Comparison of ENCODE assay signal across 9 cellular contexts in genomic region chr18:12837747-12838146, GRCh38. TPM values are rescaled to one million over a fixed set of nuclear protein-coding genes. Genes with fewer than 3 reads are reported as not detected.
A peak's percentile ranks its signal among the peaks of the same experiment; 100 is the strongest.
DNase-seq lines count a peak whose midpoint lies in the region; ATAC-seq and TF ChIP-seq lines count a peak whose summit lies in the region.
"Had no signal": no experiment of that assay in that cellular context is flagged by ENCODE, and none has a peak within 500 bp of the region (broad histone marks: within the 10 kb centered on the region; RNA-seq: fewer than 3 reads in every experiment).

No MANE protein-coding gene starts in this region.

- H2AFZ ChIP-seq in ACC112 (ENCODE audit: low read length, unreplicated experiment), result no peak overlapping the region

- H3K27me3 Mint-ChIP-seq in activated naive CD8-positive, alpha-beta T cell treated with anti-CD3 and anti-CD28 coated beads, Interleukin-2, amount 50 U/mL, for 24 hours, result no peaks in the 10 kb centered on the region

- H3K4me3 ChIP-seq in ACC112 (ENCODE audit: low read depth, low read length) (peak overlapping the region; percentile 55), HUES48 (ENCODE audit: low read depth, low read length) (no peak overlapping the region), liver (ENCODE audit: low read depth in 1 of 3, low read length in 3 of 3) (no peak overlapping the region)

- peak overlapping the region; percentile 89 for H3K27ac Mint-ChIP-seq in activated naive CD8-positive, alpha-beta T cell treated with anti-CD3 and anti-CD28 coated beads, Interleukin-2, amount 50 U/mL, for 24 hours

- peaks cover 14% of the 10 kb centered on the region; the same call in 1 of the 2 replicates for H3K36me3 ChIP-seq in ACC112 (ENCODE audit: insufficient read depth, low read length)
- H3K36me3 ChIP-seq in HUES48 (ENCODE audit: control insufficient read depth, insufficient read depth, low read length), result peaks cover 23% of the 10 kb centered on the region
- H3K36me3 ChIP-seq in liver (ENCODE audit: control insufficient read depth in 4 of 4, insufficient read depth in 3 of 4, low read depth in 1 of 4, low read length in 3 of 4), result peaks cover 0 to 7% (median 0%) of the 10 kb centered on the region in 4 donors

- H3K79me2 ChIP-seq in ACC112 (ENCODE audit: control insufficient read depth, insufficient read depth, low read length, unreplicated experiment), result peaks cover 36% of the 10 kb centered on the region

- TF ChIP-seq CTCF in liver (IDR thresholded peaks at IDR 0.05; ENCODE audit: low read depth, low read length, missing input control), result no peak

- no peak for ATAC-seq in activated naive CD8-positive, alpha-beta T cell treated with anti-CD3 and anti-CD28 coated beads, Interleukin-2, amount 50 U/mL, for 24 hours

- H3K4me1 ChIP-seq in ACC112 (ENCODE audit: control insufficient read depth, insufficient read depth, low read length, unreplicated experiment), result peaks cover 34% of the 10 kb centered on the region
- H3K4me1 ChIP-seq in HUES48 (ENCODE audit: control insufficient read depth, insufficient read depth, low read length), result peaks cover 30% of the 10 kb centered on the region
- H3K4me1 ChIP-seq in liver (ENCODE audit: control insufficient read depth in 4 of 4, insufficient read depth in 4 of 4, low read length in 3 of 4), result peaks cover 0 to 18% (median 7%) of the 10 kb centered on the region in 4 donors

- TF ChIP-seq RAD21 in liver (IDR thresholded peaks at IDR 0.05), result no peak

- H3K36me3 Mint-ChIP-seq in activated naive CD8-positive, alpha-beta T cell treated with anti-CD3 and anti-CD28 coated beads, Interleukin-2, amount 50 U/mL, for 24 hours (ENCODE audit: low read depth), result peaks cover 31% of the 10 kb centered on the region

- H3K9me3 Mint-ChIP-seq in activated naive CD8-positive, alpha-beta T cell treated with anti-CD3 and anti-CD28 coated beads, Interleukin-2, amount 50 U/mL, for 24 hours, result no peaks in the 10 kb centered on the region

- H3K4me3 Mint-ChIP-seq in activated naive CD8-positive, alpha-beta T cell treated with anti-CD3 and anti-CD28 coated beads, Interleukin-2, amount 50 U/mL, for 24 hours, result no peak overlapping the region

- H3K27ac ChIP-seq in ACC112 (ENCODE audit: low read depth, low read length), result peak overlapping the region; percentile 94
- H3K27ac ChIP-seq in HUES48 (ENCODE audit: low read depth, low read length), result peak overlapping the region; percentile 31
- peak overlapping the region; percentile 95 to 97 for H3K27ac ChIP-seq in liver (ENCODE audit: low read depth in 1 of 2, low read length in 2 of 2)

- H3K27me3 ChIP-seq in ACC112 (ENCODE audit: insufficient read depth, low read length), result no peaks in the 10 kb centered on the region
- H3K27me3 ChIP-seq in HUES48 (ENCODE audit: control insufficient read depth, insufficient read depth, low read length), result no peaks in the 10 kb centered on the region
- no peaks in the 10 kb centered on the region for H3K27me3 ChIP-seq in liver (ENCODE audit: control insufficient read depth in 4 of 4, insufficient read depth in 4 of 4, low read length in 3 of 4)

- peaks cover 50% of the 10 kb centered on the region for H3K4me1 Mint-ChIP-seq in activated naive CD8-positive, alpha-beta T cell treated with anti-CD3 and anti-CD28 coated beads, Interleukin-2, amount 50 U/mL, for 24 hours

- H3K9me3 ChIP-seq in HUES48 (ENCODE audit: control insufficient read depth, insufficient read depth, low read length), result no peaks in the 10 kb centered on the region
- no peaks in the 10 kb centered on the region for H3K9me3 ChIP-seq in liver (ENCODE audit: control insufficient read depth in 4 of 4, low read length in 3 of 4)

- no peak overlapping the region for H3K9ac ChIP-seq in HUES48 (ENCODE audit: low read depth, low read length)
- H3K9ac ChIP-seq in liver (ENCODE audit: low read depth in 1 of 2, low read length in 2 of 2), result peak overlapping the region in 1 of 2 donors; percentile 85

- DNase-seq in activated naive CD8-positive, alpha-beta T cell treated with anti-CD3 and anti-CD28 coated beads, Interleukin-2, amount 50 U/mL, for 24 hours, result no peak
- DNase-seq in AG20443 (ENCODE audit: low spot score) (no peak), ecto neural progenitor cell (ENCODE audit: low spot score) (no peak), foreskin melanocyte (no peak)
- DNase-seq in stimulated activated CD4-positive, alpha-beta T cell treated with anti-CD3 and anti-CD28 coated beads, Interleukin-15, amount 100 ng/mL, for 24 hours, result no peak
- DNase-seq: stimulated activated CD4-positive, alpha-beta T cell treated with anti-CD3 and anti-CD28 coated beads, Interleukin-12 subunit alpha, Interleukin-12 subunit beta, amount 100 ng/mL, for 4 hours had no signal

TF ChIP-seq in liver, 16 proteins besides CTCF, POLR2A, EP300 and RAD21:
- TF ChIP-seq, protein P1, sequence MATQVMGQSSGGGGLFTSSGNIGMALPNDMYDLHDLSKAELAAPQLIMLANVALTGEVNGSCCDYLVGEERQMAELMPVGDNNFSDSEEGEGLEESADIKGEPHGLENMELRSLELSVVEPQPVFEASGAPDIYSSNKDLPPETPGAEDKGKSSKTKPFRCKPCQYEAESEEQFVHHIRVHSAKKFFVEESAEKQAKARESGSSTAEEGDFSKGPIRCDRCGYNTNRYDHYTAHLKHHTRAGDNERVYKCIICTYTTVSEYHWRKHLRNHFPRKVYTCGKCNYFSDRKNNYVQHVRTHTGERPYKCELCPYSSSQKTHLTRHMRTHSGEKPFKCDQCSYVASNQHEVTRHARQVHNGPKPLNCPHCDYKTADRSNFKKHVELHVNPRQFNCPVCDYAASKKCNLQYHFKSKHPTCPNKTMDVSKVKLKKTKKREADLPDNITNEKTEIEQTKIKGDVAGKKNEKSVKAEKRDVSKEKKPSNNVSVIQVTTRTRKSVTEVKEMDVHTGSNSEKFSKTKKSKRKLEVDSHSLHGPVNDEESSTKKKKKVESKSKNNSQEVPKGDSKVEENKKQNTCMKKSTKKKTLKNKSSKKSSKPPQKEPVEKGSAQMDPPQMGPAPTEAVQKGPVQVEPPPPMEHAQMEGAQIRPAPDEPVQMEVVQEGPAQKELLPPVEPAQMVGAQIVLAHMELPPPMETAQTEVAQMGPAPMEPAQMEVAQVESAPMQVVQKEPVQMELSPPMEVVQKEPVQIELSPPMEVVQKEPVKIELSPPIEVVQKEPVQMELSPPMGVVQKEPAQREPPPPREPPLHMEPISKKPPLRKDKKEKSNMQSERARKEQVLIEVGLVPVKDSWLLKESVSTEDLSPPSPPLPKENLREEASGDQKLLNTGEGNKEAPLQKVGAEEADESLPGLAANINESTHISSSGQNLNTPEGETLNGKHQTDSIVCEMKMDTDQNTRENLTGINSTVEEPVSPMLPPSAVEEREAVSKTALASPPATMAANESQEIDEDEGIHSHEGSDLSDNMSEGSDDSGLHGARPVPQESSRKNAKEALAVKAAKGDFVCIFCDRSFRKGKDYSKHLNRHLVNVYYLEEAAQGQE (IDR thresholded peaks at IDR 0.05), result no peak
- TF ChIP-seq NR2F2 (IDR thresholded peaks at IDR 0.05) (no peak), ATF3 (IDR thresholded peaks at IDR 0.05) (no peak), SP1 (IDR thresholded peaks at IDR 0.05) (no peak), JUND (IDR thresholded peaks at IDR 0.05) (no peak), YY1 (IDR thresholded peaks at IDR 0.05) (no peak), GABPA (IDR thresholded peaks at IDR 0.05 in 1 of 2, conservative IDR thresholded peaks at IDR 0.05 in 1 of 2) (no peak), FOXA2 (IDR thresholded peaks at IDR 0.05) (no peak), FOXA1 (IDR thresholded peaks at IDR 0.05) (no peak), RXRA (IDR thresholded peaks at IDR 0.05) (no peak), HNF4G (IDR thresholded peaks at IDR 0.05) (no peak), EGR1 (IDR thresholded peaks at IDR 0.05; ENCODE audit: low read depth in 2 of 2) (no peak), HNF4A (conservative IDR thresholded peaks at IDR 0.05) (no peak), TAF1 (conservative IDR thresholded peaks at IDR 0.05) (no peak)
- TF ChIP-seq, protein P2, sequence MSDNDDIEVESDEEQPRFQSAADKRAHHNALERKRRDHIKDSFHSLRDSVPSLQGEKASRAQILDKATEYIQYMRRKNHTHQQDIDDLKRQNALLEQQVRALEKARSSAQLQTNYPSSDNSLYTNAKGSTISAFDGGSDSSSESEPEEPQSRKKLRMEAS (IDR thresholded peaks at IDR 0.05), result no peak
- TF ChIP-seq, protein P3, sequence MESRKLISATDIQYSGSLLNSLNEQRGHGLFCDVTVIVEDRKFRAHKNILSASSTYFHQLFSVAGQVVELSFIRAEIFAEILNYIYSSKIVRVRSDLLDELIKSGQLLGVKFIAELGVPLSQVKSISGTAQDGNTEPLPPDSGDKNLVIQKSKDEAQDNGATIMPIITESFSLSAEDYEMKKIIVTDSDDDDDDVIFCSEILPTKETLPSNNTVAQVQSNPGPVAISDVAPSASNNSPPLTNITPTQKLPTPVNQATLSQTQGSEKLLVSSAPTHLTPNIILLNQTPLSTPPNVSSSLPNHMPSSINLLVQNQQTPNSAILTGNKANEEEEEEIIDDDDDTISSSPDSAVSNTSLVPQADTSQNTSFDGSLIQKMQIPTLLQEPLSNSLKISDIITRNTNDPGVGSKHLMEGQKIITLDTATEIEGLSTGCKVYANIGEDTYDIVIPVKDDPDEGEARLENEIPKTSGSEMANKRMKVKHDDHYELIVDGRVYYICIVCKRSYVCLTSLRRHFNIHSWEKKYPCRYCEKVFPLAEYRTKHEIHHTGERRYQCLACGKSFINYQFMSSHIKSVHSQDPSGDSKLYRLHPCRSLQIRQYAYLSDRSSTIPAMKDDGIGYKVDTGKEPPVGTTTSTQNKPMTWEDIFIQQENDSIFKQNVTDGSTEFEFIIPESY (IDR thresholded peaks at IDR 0.05), result no peak

RNA-seq across cellular contexts. Expression of gene PTPN2, which starts 46.3 kb away (rescaled TPM):
- 10 to 100 TPM; 15.9 to 21.2 TPM for total RNA-seq in liver
- 10 to 100 TPM in 1 of 2 donors, 1 to 10 TPM in 1; 9.2 to 13.9 TPM for polyA plus RNA-seq in liver

Comparison
In these comparisons a context has a peak if more than half of its experiments do, and no peak if none do; other contexts are left out.
1. H3K27ac ChIP-seq: peak in every context shown above with its lines; median percentile 96 in liver; 94 in ACC112; 31 in HUES48.